Comparison of ENCODE assay signal across 11 cellular contexts in the genomic region with DNA sequence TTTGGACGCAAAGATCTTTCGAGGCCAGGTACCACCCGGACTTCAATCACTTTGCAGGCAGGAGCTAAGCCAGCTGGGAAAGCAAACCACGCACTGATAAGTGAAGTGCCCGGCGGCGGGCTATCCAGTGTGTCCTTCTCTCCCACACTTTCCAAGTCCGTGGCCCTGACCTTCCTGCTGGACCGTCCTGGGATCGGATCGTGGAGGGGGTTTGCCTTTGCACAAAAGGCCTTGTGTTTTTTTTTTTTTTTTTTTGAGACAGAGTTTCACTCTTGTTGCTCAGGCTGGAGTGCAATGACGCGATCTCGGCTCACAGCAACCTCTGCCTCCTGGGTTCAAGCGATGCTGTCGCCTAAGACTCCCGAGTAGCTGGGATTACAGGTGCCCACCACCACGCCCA. TPM values are rescaled to one million over a fixed set of nuclear protein-coding genes. Genes with fewer than 3 reads are reported as not detected.
"Had no signal": no experiment of that assay in that cellular context is flagged by ENCODE, and none has a peak within 500 bp of the region (broad histone marks: within the 10 kb centered on the region; RNA-seq: fewer than 3 reads in every experiment).

No MANE protein-coding gene starts in this region.

RNA-seq across cellular contexts. Expression of a gene that starts 22.1 kb away (rescaled TPM):
- total RNA-seq: myocyte, suprapubic skin had no signal

RNA-seq across cellular contexts. Expression of a gene that starts 54.0 kb away (rescaled TPM):
- total RNA-seq: left lobe of liver, lung microvascular endothelial cell, mesenteric fat pad, myocyte, occipital lobe, osteocyte, psoas muscle, sigmoid colon, subcutaneous adipose tissue, urinary bladder had no signal
